ENCODE assay signal across 21 cellular contexts in the genomic region with DNA sequence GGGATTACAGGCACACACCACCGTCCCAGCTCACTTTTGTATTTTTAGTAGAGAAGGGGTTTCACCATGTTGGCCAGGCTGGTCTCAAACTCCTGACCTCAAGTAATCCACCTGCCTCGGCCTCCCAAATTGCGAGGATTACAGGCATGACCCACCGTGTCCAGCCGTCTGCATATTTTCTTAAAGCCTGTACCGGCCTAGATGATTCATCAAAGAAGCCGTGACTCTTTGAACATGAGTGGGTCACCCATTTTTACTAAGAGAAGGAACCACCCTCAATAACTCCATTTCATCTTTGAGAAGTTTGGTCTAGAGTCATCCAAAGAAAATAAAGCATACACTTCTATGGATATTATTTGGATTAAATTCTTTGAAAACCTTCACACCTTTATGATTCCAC.
"Had no signal": no experiment of that assay in that cellular context is flagged by ENCODE, and none has a peak within 500 bp of the region (broad histone marks: within the 10 kb centered on the region; RNA-seq: fewer than 3 reads in every experiment).

No MANE protein-coding gene starts in this region.

- H3K36me3 ChIP-seq: esophagus squamous epithelium, lower lobe of right lung, neutrophil, right lobe of liver, stomach, thyroid gland, vagina had no signal

- H3K27ac Mint-ChIP-seq: immature natural killer cell; memory B cell; natural killer cell; stimulated activated effector memory CD8-positive, alpha-beta T cell treated with anti-CD3 and anti-CD28 coated beads, Interleukin-12 subunit alpha, Interleukin-12 subunit beta, amount 100 ng/mL, for 72 hours had no signal

- H3K27me3 Mint-ChIP-seq: memory B cell had no signal

- H3K27me3 ChIP-seq: neutrophil, right lobe of liver, thyroid gland, vagina had no signal

- H3K27ac ChIP-seq: esophagus squamous epithelium, lower lobe of right lung, neutrophil, right lobe of liver, stomach, thyroid gland, vagina had no signal

- H3K9me3 ChIP-seq: lower lobe of right lung, neutrophil, right lobe of liver, thyroid gland, vagina had no signal

- H3K4me1 Mint-ChIP-seq: immature natural killer cell; memory B cell; natural killer cell; stimulated activated effector memory CD8-positive, alpha-beta T cell treated with anti-CD3 and anti-CD28 coated beads, Interleukin-12 subunit alpha, Interleukin-12 subunit beta, amount 100 ng/mL, for 72 hours had no signal

- H3K4me3 ChIP-seq: esophagus squamous epithelium, lower lobe of right lung, right lobe of liver, stomach, thyroid gland, vagina had no signal

- H3K4me3 Mint-ChIP-seq: immature natural killer cell; memory B cell; natural killer cell; stimulated activated effector memory CD8-positive, alpha-beta T cell treated with anti-CD3 and anti-CD28 coated beads, Interleukin-12 subunit alpha, Interleukin-12 subunit beta, amount 100 ng/mL, for 72 hours had no signal

- DNase-seq: dermis blood vessel endothelial cell; effector memory CD4-positive, alpha-beta T cell; esophagus squamous epithelium; hypothalamus; immature natural killer cell; left ventricle myocardium superior; lower lobe of right lung; natural killer cell; posterior cingulate gyrus; retina; right lobe of liver; stimulated activated CD4-positive, alpha-beta T cell treated with anti-CD3 and anti-CD28 coated beads, Interleukin-2, amount 100 ng/mL, for 24 hours; stimulated activated CD4-positive, alpha-beta T cell treated with anti-CD3 and anti-CD28 coated beads, Interleukin-4, amount 100 ng/mL, for 24 hours; stimulated activated naive CD4-positive, alpha-beta T cell treated with Interleukin-2 at 50 U/mL for 16 hours; stomach; thyroid gland; trophoblast cell had no signal

- H3K9me3 Mint-ChIP-seq: stimulated activated effector memory CD8-positive, alpha-beta T cell treated with anti-CD3 and anti-CD28 coated beads, Interleukin-12 subunit alpha, Interleukin-12 subunit beta, amount 100 ng/mL, for 72 hours had no signal

- H3K4me1 ChIP-seq: esophagus squamous epithelium, lower lobe of right lung, right lobe of liver, stomach, thyroid gland, vagina had no signal

- H3K36me3 Mint-ChIP-seq: immature natural killer cell; memory B cell; natural killer cell; stimulated activated effector memory CD8-positive, alpha-beta T cell treated with anti-CD3 and anti-CD28 coated beads, Interleukin-12 subunit alpha, Interleukin-12 subunit beta, amount 100 ng/mL, for 72 hours had no signal

- ATAC-seq: left ventricle myocardium superior; lower lobe of right lung; natural killer cell; right lobe of liver; stimulated activated effector memory CD8-positive, alpha-beta T cell treated with anti-CD3 and anti-CD28 coated beads, Interleukin-12 subunit alpha, Interleukin-12 subunit beta, amount 100 ng/mL, for 72 hours had no signal
